ENCODE assay signal across 1 cellular context in the genomic region with DNA sequence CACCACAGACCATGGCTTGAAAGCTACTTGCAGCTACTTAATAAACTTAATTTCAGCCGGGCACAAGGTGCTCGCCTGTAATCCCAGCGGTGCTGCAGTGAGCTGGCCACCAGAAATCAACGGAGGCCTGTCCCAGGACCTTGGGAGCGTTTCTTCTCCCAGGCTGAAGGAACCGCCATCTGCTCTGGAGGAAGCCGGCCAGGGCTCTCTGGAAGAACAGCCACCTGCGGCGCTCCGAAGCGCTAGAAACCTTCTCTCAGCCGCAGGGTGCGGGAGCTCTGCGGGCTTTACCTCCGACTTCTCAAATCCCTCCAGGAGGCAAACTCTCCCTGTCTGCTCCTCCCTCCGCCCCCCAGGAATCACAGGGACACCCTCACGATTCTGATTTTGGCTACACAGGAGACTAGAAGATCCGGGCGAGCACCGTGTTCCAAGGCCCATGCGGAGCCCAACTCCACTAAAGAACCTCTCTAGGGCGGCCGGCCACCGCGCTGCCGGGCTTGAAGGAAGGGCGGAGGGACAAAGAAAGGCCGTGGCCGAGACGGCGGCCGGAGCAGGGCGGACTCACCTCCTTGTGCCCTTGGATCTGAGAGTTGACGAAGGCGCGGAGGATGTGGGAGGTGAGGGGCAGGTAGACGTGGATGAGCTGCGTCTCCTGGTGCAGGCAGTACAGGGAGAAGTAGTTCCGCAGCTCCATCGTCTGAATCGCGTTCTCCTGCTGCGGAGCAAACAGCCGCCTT.
TF ChIP-seq lines count a peak whose summit lies in the region.

No MANE protein-coding gene starts in this region.

TF ChIP-seq in GM23338, 12 proteins besides CTCF, POLR2A, EP300 and RAD21 (continued from another document):
- TF ChIP-seq, protein P1, sequence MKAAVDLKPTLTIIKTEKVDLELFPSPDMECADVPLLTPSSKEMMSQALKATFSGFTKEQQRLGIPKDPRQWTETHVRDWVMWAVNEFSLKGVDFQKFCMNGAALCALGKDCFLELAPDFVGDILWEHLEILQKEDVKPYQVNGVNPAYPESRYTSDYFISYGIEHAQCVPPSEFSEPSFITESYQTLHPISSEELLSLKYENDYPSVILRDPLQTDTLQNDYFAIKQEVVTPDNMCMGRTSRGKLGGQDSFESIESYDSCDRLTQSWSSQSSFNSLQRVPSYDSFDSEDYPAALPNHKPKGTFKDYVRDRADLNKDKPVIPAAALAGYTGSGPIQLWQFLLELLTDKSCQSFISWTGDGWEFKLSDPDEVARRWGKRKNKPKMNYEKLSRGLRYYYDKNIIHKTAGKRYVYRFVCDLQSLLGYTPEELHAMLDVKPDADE (IDR thresholded peaks at IDR 0.05): no peak
- TF ChIP-seq NANOG (IDR thresholded peaks at IDR 0.05; ENCODE audit: borderline replicate concordance): no peak
TF ChIP-seq in GM23338: peak in this region for 0.
